ENCODE assay signal across 10 cellular contexts in genomic region chr1:230271396-230272035, GRCh38.
A peak's percentile ranks its signal among the peaks of the same experiment; 100 is the strongest.
DNase-seq lines count a peak whose midpoint lies in the region; ATAC-seq and TF ChIP-seq lines count a peak whose summit lies in the region.
"Had no signal": no experiment of that assay in that cellular context is flagged by ENCODE, and none has a peak within 500 bp of the region (broad histone marks: within the 10 kb centered on the region; RNA-seq: fewer than 3 reads in every experiment).

No MANE protein-coding gene starts in this region.

- peak overlapping the region; percentile 6 for H3K4me3 Mint-ChIP-seq in activated naive CD4-positive, alpha-beta T cell treated with anti-CD3 and anti-CD28 coated beads, Interleukin-2, amount 50 U/mL, for 24 hours
- H3K4me3 Mint-ChIP-seq in immature natural killer cell: peak overlapping the region; percentile 58 to 87 (median 65)

- peaks cover 31% of the 10 kb centered on the region for H3K4me1 Mint-ChIP-seq in activated naive CD4-positive, alpha-beta T cell treated with anti-CD3 and anti-CD28 coated beads, Interleukin-2, amount 50 U/mL, for 24 hours
- peaks cover 42% of the 10 kb centered on the region in 2 donors for H3K4me1 Mint-ChIP-seq in immature natural killer cell

- peaks cover 0 to 14% of the 10 kb centered on the region in 2 donors for H3K4me1 ChIP-seq in thyroid gland
- peaks cover 11% of the 10 kb centered on the region for H3K4me1 ChIP-seq in psoas muscle

- intact Hi-C loops in thyroid gland (cut with DNase I) (no loop called here), psoas muscle (cut with DNase I) (no loop called here)

- H3K4me3 ChIP-seq in thyroid gland (replicated peaks in 1 of 3) (no peak overlapping the region), psoas muscle (no peak overlapping the region)

- WGBS in thyroid gland, 2 donors: 91 to 94% methylated on average over 20 of the region's 20 CpGs
- WGBS in psoas muscle, 3 donors: 89 to 91% (median 90%) methylated on average over 20 of the region's 20 CpGs

- no peaks in the 10 kb centered on the region for H3K27me3 Mint-ChIP-seq in activated naive CD4-positive, alpha-beta T cell treated with anti-CD3 and anti-CD28 coated beads, Interleukin-2, amount 50 U/mL, for 24 hours
- peaks cover 0 to 4% (median 2%) of the 10 kb centered on the region in 3 donors for H3K27me3 Mint-ChIP-seq in immature natural killer cell (ENCODE audit: low read depth in 3 of 3)

- TF ChIP-seq CTCF in thyroid gland (IDR thresholded peaks at IDR 0.05) (no peak), psoas muscle (IDR thresholded peaks at IDR 0.05) (no peak)

- ATAC-seq in psoas muscle (no peak), GM19035 (IDR thresholded peaks at IDR 0.05; ENCODE audit: unreplicated experiment) (no peak)

- peaks cover 3 to 9% of the 10 kb centered on the region in 2 donors for H3K36me3 ChIP-seq in thyroid gland
- H3K36me3 ChIP-seq in psoas muscle (ENCODE audit: insufficient read depth in 1 of 2, low read depth in 1 of 2): peaks cover 0 to 41% of the 10 kb centered on the region in 2 donors

- H3K27ac ChIP-seq in thyroid gland: peak overlapping the region in 2 of 3 donors; percentile 10 to 41
- no peak overlapping the region for H3K27ac ChIP-seq in psoas muscle

- TF ChIP-seq POLR2A in thyroid gland (IDR thresholded peaks at IDR 0.05): no peak

- H3K27ac Mint-ChIP-seq in activated naive CD4-positive, alpha-beta T cell treated with anti-CD3 and anti-CD28 coated beads, Interleukin-2, amount 50 U/mL, for 24 hours: peak overlapping the region; percentile 66
- H3K27ac Mint-ChIP-seq in immature natural killer cell: peak overlapping the region; percentile 31 to 89 (median 82)

- H3K27me3 ChIP-seq in thyroid gland (no peaks in the 10 kb centered on the region), psoas muscle (ENCODE audit: insufficient read depth in 3 of 3, low read length in 2 of 3) (no peaks in the 10 kb centered on the region)

- H3K9me3 ChIP-seq in thyroid gland (no peaks in the 10 kb centered on the region), psoas muscle (no peaks in the 10 kb centered on the region)

- DNase-seq in activated naive CD4-positive, alpha-beta T cell treated with anti-CD3 and anti-CD28 coated beads, Interleukin-2, amount 50 U/mL, for 16 hours: no peak
- DNase-seq in UCSD-AML1 (lab: John Stamatoyannopoulos, UW; ENCODE audit: unreplicated experiment): peak; percentile 66
- DNase-seq in immature natural killer cell: no peak
- no peak for DNase-seq in thyroid gland
- no peak for DNase-seq in psoas muscle
- DNase-seq in COLO668 (lab: John Stamatoyannopoulos, UW; ENCODE audit: unreplicated experiment): no peak
- DNase-seq: stimulated activated CD4-positive, alpha-beta T cell treated with anti-CD3 and anti-CD28 coated beads, Interleukin-2, amount 100 ng/mL, for 24 hours; SW 1271 had no signal

- H3K9me3 Mint-ChIP-seq in activated naive CD4-positive, alpha-beta T cell treated with anti-CD3 and anti-CD28 coated beads, Interleukin-2, amount 50 U/mL, for 24 hours: no peaks in the 10 kb centered on the region
- H3K9me3 Mint-ChIP-seq in immature natural killer cell: no peaks in the 10 kb centered on the region

- H3K36me3 Mint-ChIP-seq in activated naive CD4-positive, alpha-beta T cell treated with anti-CD3 and anti-CD28 coated beads, Interleukin-2, amount 50 U/mL, for 24 hours: peaks cover 1% of the 10 kb centered on the region
- H3K36me3 Mint-ChIP-seq in immature natural killer cell: peaks cover 3 to 11% (median 7%) of the 10 kb centered on the region in 3 donors
